In the genomic region with DNA sequence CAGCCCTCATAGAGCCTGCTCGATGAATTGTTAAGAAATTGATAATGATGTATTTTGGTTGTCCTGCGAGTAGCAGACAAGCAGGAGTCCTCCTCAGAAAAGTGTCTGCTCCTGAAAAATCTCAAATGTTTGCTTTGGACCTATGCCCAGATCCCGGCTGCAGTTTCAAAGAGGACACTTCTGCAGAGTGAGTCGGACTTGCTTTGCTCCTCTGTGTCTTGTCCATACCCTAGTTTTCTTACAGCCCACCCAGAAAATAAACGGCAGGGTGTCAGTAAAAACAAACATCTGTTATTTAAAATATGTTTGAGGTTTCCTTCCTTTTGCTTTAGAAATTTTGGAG, we compare ENCODE assay signal across 1 cellular context.
A peak's percentile ranks its signal among the peaks of the same experiment; 100 is the strongest.
TF ChIP-seq lines count a peak whose summit lies in the region.

No MANE protein-coding gene starts in this region.

TF ChIP-seq in K562, 482 proteins besides CTCF, POLR2A, EP300 and RAD21:
- TF ChIP-seq NFIC (IDR thresholded peaks at IDR 0.05) (peak; percentile 38; the same call in 1 of the 2 replicates), TRIM28 (IDR thresholded peaks at IDR 0.05) (no peak)
TF ChIP-seq in K562: peak in this region for 1.
